In genomic region chr4:10684631-10685030, GRCh38 we compare ENCODE assay signal across 9 cellular contexts. TPM values are rescaled to one million over a fixed set of nuclear protein-coding genes. Genes with fewer than 3 reads are reported as not detected.
DNase-seq lines count a peak whose midpoint lies in the region; ATAC-seq and TF ChIP-seq lines count a peak whose summit lies in the region.
"Had no signal": no experiment of that assay in that cellular context is flagged by ENCODE, and none has a peak within 500 bp of the region (broad histone marks: within the 10 kb centered on the region; RNA-seq: fewer than 3 reads in every experiment).

Gene CLNK, minus strand, starts transcription at chr4:10684768. Its CDS starts 16,899 bp downstream, at chr4:10667869.

- H3K9me3 ChIP-seq in right lobe of liver = no peaks in the 10 kb centered on the region

- ATAC-seq in GM19023 (IDR thresholded peaks at IDR 0.05; ENCODE audit: unreplicated experiment) (peak; percentile 83), GM21825 (IDR thresholded peaks at IDR 0.05; ENCODE audit: unreplicated experiment) (peak; percentile 70), HG03442 (IDR thresholded peaks at IDR 0.05; ENCODE audit: unreplicated experiment) (peak; percentile 78), right lobe of liver (no peak)
- ATAC-seq in natural killer cell treated with Interleukin-12 subunit alpha and Interleukin-12 subunit beta and Interleukin-15 and Interleukin-18, amount 100 ng/mL, for 72 hours = peak; percentile 64 to 73

- no peaks in the 10 kb centered on the region for H3K4me1 ChIP-seq in right lobe of liver

- intact Hi-C loops in right lobe of liver (cut with DNase I) = no loop called here

- no peaks in the 10 kb centered on the region for H3K27me3 Mint-ChIP-seq in natural killer cell treated with Interleukin-12 subunit alpha and Interleukin-12 subunit beta and Interleukin-15 and Interleukin-18, amount 100 ng/mL, for 72 hours

- no peaks in the 10 kb centered on the region for H3K27me3 ChIP-seq in right lobe of liver

- H3K4me3 Mint-ChIP-seq in natural killer cell treated with Interleukin-12 subunit alpha and Interleukin-12 subunit beta and Interleukin-15 and Interleukin-18, amount 100 ng/mL, for 72 hours = peak within 1 kb of the TSS; percentile 68
- H3K4me3 Mint-ChIP-seq: nephron progenitor cell had no signal

- no peaks in the 10 kb centered on the region for H3K36me3 ChIP-seq in right lobe of liver

- H3K4me1 Mint-ChIP-seq in natural killer cell treated with Interleukin-12 subunit alpha and Interleukin-12 subunit beta and Interleukin-15 and Interleukin-18, amount 100 ng/mL, for 72 hours (ENCODE audit: low read depth in 2 of 2) = peaks cover 9 to 21% of the 10 kb centered on the region in 2 donors

- WGBS in right lobe of liver (ENCODE audit: insufficient coverage, low coverage, low lambda C conversion rate, missing lambda C conversion rate) = 41% methylated on average over 8 of the region's 8 CpGs

- no peak for DNase-seq in natural killer cell treated with Interleukin-12 subunit alpha and Interleukin-12 subunit beta and Interleukin-15 and Interleukin-18, amount 100 ng/mL, for 72 hours (ENCODE audit: low spot score)
- no peak for DNase-seq in right lobe of liver
- DNase-seq in retina = no peak
- no peak for DNase-seq in DMS153 (lab: John Stamatoyannopoulos, UW)
- DNase-seq: nephron progenitor cell had no signal

- no peak for TF ChIP-seq POLR2A in right lobe of liver (IDR thresholded peaks at IDR 0.05)

- H3K27ac ChIP-seq in right lobe of liver = no peak within 1 kb of the TSS

- no peak within 1 kb of the TSS for H3K4me3 ChIP-seq in right lobe of liver

- H3K27ac Mint-ChIP-seq in natural killer cell treated with Interleukin-12 subunit alpha and Interleukin-12 subunit beta and Interleukin-15 and Interleukin-18, amount 100 ng/mL, for 72 hours = peak within 1 kb of the TSS; percentile 37 to 72
- H3K27ac Mint-ChIP-seq: nephron progenitor cell had no signal

- H3K9me3 Mint-ChIP-seq in natural killer cell treated with Interleukin-12 subunit alpha and Interleukin-12 subunit beta and Interleukin-15 and Interleukin-18, amount 100 ng/mL, for 72 hours = peaks cover 2% of the 10 kb centered on the region
- H3K9me3 Mint-ChIP-seq: nephron progenitor cell had no signal

- no peaks in the 10 kb centered on the region for H3K36me3 Mint-ChIP-seq in natural killer cell treated with Interleukin-12 subunit alpha and Interleukin-12 subunit beta and Interleukin-15 and Interleukin-18, amount 100 ng/mL, for 72 hours

- no peak for TF ChIP-seq CTCF in right lobe of liver (IDR thresholded peaks at IDR 0.05)

RNA-seq across cellular contexts. Expression of gene CLNK, which starts in this region (rescaled TPM):
- under 1 TPM; 0.45 to 0.70 TPM for total RNA-seq in natural killer cell treated with Interleukin-12 subunit alpha and Interleukin-12 subunit beta and Interleukin-15 and Interleukin-18, amount 100 ng/mL, for 72 hours
- total RNA-seq in right lobe of liver = not detected
- total RNA-seq: RPMI7951 had no signal

Comparison
In these comparisons a context has a peak if more than half of its experiments do, and no peak if none do; other contexts are left out.
1. Peak in ATAC-seq in natural killer cell treated with Interleukin-12 subunit alpha and Interleukin-12 subunit beta and Interleukin-15 and Interleukin-18, amount 100 ng/mL, for 72 hours; RNA of the gene not detected or under 1 TPM.
2. ATAC-seq: peak in GM19023 (single experiment), GM21825 (single experiment) and HG03442 (single experiment); none in right lobe of liver (0 of 4).